Comparison of ENCODE assay signal across 15 cellular contexts in the genomic region with DNA sequence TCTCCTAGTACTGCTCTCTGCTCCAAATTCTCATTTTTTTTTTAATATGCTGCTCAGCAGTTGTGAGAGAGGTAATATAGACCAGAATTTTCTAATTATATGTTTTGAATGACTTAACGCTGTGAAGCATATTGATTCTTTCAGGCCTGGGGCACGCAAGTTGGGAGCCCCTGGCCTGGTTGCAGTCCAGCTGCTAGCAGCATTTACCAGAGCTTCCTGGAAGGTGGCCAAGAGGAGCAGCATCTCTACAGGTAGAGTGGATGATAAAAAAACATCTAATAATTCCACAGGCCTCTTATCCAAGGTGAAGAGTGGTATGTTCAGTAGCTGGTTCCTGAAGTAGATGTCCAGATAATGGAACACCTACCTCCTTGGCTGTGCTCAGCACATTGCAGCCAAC. TPM values are rescaled to one million over a fixed set of nuclear protein-coding genes. Genes with fewer than 3 reads are reported as not detected.
DNase-seq lines count a peak whose midpoint lies in the region; TF ChIP-seq lines count a peak whose summit lies in the region.
"Had no signal": no experiment of that assay in that cellular context is flagged by ENCODE, and none has a peak within 500 bp of the region (broad histone marks: within the 10 kb centered on the region; RNA-seq: fewer than 3 reads in every experiment).

No MANE protein-coding gene starts in this region.

- DNase-seq in BE2C = peak; percentile 55
- DNase-seq in DMS79 (lab: John Stamatoyannopoulos, UW) = peak; percentile 17
- DNase-seq in NCI-H2029 treated with DMSO at 0.1 percent for 48 hours (lab: John Stamatoyannopoulos, UW) = peak; percentile 68
- peak; percentile 69 for DNase-seq in NCI-H69 (lab: John Stamatoyannopoulos, UW)
- no peak for DNase-seq in retina
- no peak for DNase-seq in foreskin melanocyte
- DNase-seq in KG1 (lab: John Stamatoyannopoulos, UW) = no peak
- DNase-seq: CD4-positive, alpha-beta memory T cell; EL; H7; Kasumi-1; NCI-H1694; NCI-H526; Right ventricle myocardium superior; T-helper 2 cell had no signal

- no peak overlapping the region for H3K4me3 ChIP-seq in BE2C (ENCODE audit: low read depth, low read length)

- H3K27me3 ChIP-seq in BE2C = no peaks in the 10 kb centered on the region

- H3K9me3 ChIP-seq in BE2C = no peaks in the 10 kb centered on the region

- H3K4me1 ChIP-seq in BE2C = peaks cover 2% of the 10 kb centered on the region; the same call in 1 of the 2 replicates

- no peaks in the 10 kb centered on the region for H3K36me3 ChIP-seq in BE2C

- TF ChIP-seq CTCF in BE2C (IDR thresholded peaks at IDR 0.05; ENCODE audit: low read depth, low read length) = no peak

RNA-seq across cellular contexts. Expression of a gene that starts 7.3 kb away (rescaled TPM):
- polyA plus RNA-seq in BE2C (2012; ENCODE audit: insufficient read depth, insufficient read length, low read depth) = 13.0 TPM

Comparison
In these comparisons a context has a peak if more than half of its experiments do, and no peak if none do; other contexts are left out.
1. DNase-seq: peak in BE2C (single experiment), DMS79 (single experiment), NCI-H2029 treated with DMSO at 0.1 percent for 48 hours (single experiment) and NCI-H69 (single experiment); none in retina (single experiment), foreskin melanocyte (single experiment) and KG1 (single experiment).